Comparison of ENCODE assay signal across 10 cellular contexts in genomic region chr5:127088226-127088625, GRCh38. TPM values are rescaled to one million over a fixed set of nuclear protein-coding genes. Genes with fewer than 3 reads are reported as not detected.
DNase-seq lines count a peak whose midpoint lies in the region; ATAC-seq and TF ChIP-seq lines count a peak whose summit lies in the region.
"Had no signal": no experiment of that assay in that cellular context is flagged by ENCODE, and none has a peak within 500 bp of the region (broad histone marks: within the 10 kb centered on the region; RNA-seq: fewer than 3 reads in every experiment).

No MANE protein-coding gene starts in this region.

- no peaks in the 10 kb centered on the region for H3K36me3 ChIP-seq in RWPE2 (ENCODE audit: low read depth)
- H3K36me3 ChIP-seq in upper lobe of right lung: no peaks in the 10 kb centered on the region

- peaks cover 35% of the 10 kb centered on the region for H3K4me1 Mint-ChIP-seq in mesothelial cell of epicardium

- H3K4me3 Mint-ChIP-seq in mesothelial cell of epicardium: no peak overlapping the region

- peaks cover 32% of the 10 kb centered on the region for H3K4me1 ChIP-seq in RWPE2 (ENCODE audit: insufficient read depth, poor library complexity, severe bottlenecking)
- no peaks in the 10 kb centered on the region for H3K4me1 ChIP-seq in upper lobe of right lung

- TF ChIP-seq CTCF in RWPE2 (IDR thresholded peaks at IDR 0.05; ENCODE audit: poor library complexity, severe bottlenecking) (no peak), fibroblast of the aortic adventitia (IDR thresholded peaks at IDR 0.05; ENCODE audit: insufficient read depth, low read length) (no peak), upper lobe of right lung (IDR thresholded peaks at IDR 0.05) (no peak), mesothelial cell of epicardium (IDR thresholded peaks at IDR 0.05; ENCODE audit: unreplicated experiment) (no peak)

- H3K4me3 ChIP-seq in RWPE2 (ENCODE audit: severe bottlenecking): no peak overlapping the region
- H3K4me3 ChIP-seq in fibroblast of the aortic adventitia (ENCODE audit: low read depth, low read length): no peak overlapping the region
- no peak overlapping the region for H3K4me3 ChIP-seq in upper lobe of right lung

- peaks cover 52% of the 10 kb centered on the region for H3K27me3 Mint-ChIP-seq in mesothelial cell of epicardium (ENCODE audit: low read depth)

- H3K27ac ChIP-seq in RWPE2 (ENCODE audit: poor library complexity, severe bottlenecking) (peak overlapping the region; percentile 47), upper lobe of right lung (no peak overlapping the region)

- H3K36me3 Mint-ChIP-seq in mesothelial cell of epicardium: no peaks in the 10 kb centered on the region

- no peak overlapping the region for H3K27ac Mint-ChIP-seq in mesothelial cell of epicardium

- H3K27me3 ChIP-seq in RWPE2 (ENCODE audit: insufficient read depth, poor library complexity, severe bottlenecking) (no peaks in the 10 kb centered on the region), upper lobe of right lung (no peaks in the 10 kb centered on the region)

- ATAC-seq in Right ventricle myocardium inferior (peak; percentile 37), RWPE2 (ENCODE audit: low read depth) (peak; percentile 99), upper lobe of right lung (peak; percentile 59)

- intact Hi-C loops in Right ventricle myocardium inferior (cut with DNase I): no loop called here
- intact Hi-C loops in cardiac septum (cut with DNase I): no loop called here
- intact Hi-C loops in upper lobe of right lung (cut with DNase I): no loop called here

- DNase-seq in Right ventricle myocardium inferior (ENCODE audit: missing footprints): no peak
- no peak for DNase-seq in cardiac septum (ENCODE audit: low spot score)
- DNase-seq in RWPE2 (ENCODE audit: low spot score): peak; percentile 90
- DNase-seq in fibroblast of the aortic adventitia (ENCODE audit: low read depth): peak; percentile 98
- DNase-seq in upper lobe of right lung: no peak
- DNase-seq in activated T-cell treated with anti-CD3 and anti-CD28 coated beads for 4 hours: no peak
- DNase-seq in mesothelial cell of epicardium (ENCODE audit: low spot score in 2 of 2, unreplicated experiment in 2 of 2): no peak
- no peak for DNase-seq in retina
- DNase-seq: effector memory CD4-positive, alpha-beta T cell; NCI-H748 treated with DMSO at 0.1 percent for 48 hours had no signal

- H3K9me3 Mint-ChIP-seq in mesothelial cell of epicardium: no peaks in the 10 kb centered on the region

- H3K9me3 ChIP-seq in RWPE2 (ENCODE audit: severe bottlenecking) (no peaks in the 10 kb centered on the region), upper lobe of right lung (no peaks in the 10 kb centered on the region)

RNA-seq across cellular contexts. Expression of gene C5orf63, which starts 14.9 kb away (rescaled TPM):
- total RNA-seq in Right ventricle myocardium inferior: 11.4 TPM
- total RNA-seq in cardiac septum: 11.5 TPM
- 4.0 and 6.3 TPM in 2 replicates for total RNA-seq in fibroblast of the aortic adventitia (ENCODE audit: low replicate concordance)
- 10.1 TPM for total RNA-seq in upper lobe of right lung
- total RNA-seq in mesothelial cell of epicardium: 2.0 to 2.3 TPM (median 2.2 TPM) in 3 replicates

RNA-seq across cellular contexts. Expression of gene MARCHF3, which starts 57.9 kb away (rescaled TPM):
- total RNA-seq in Right ventricle myocardium inferior (30.1 TPM), cardiac septum (61.0 TPM), fibroblast of the aortic adventitia (ENCODE audit: low replicate concordance) (5.5 and 16.9 TPM in 2 replicates), upper lobe of right lung (11.1 TPM), mesothelial cell of epicardium (8.0 to 9.4 TPM (median 8.5 TPM) in 3 replicates)

Comparison
In these comparisons a context has a peak if more than half of its experiments do, and no peak if none do; other contexts are left out.
1. ATAC-seq: peak in every context shown above with its lines; median percentile 99 in RWPE2; 59 in upper lobe of right lung; 37 in Right ventricle myocardium inferior.
2. DNase-seq: peak in RWPE2 (single experiment) and fibroblast of the aortic adventitia (single experiment); none in Right ventricle myocardium inferior (single experiment), cardiac septum (single experiment), upper lobe of right lung (single experiment), activated T-cell treated with anti-CD3 and anti-CD28 coated beads for 4 hours (single experiment), mesothelial cell of epicardium (0 of 2) and retina (single experiment).